Comparison of ENCODE assay signal across 13 cellular contexts in genomic region chr6:166770216-166771116, GRCh38.
DNase-seq lines count a peak whose midpoint lies in the region; ATAC-seq and TF ChIP-seq lines count a peak whose summit lies in the region.
"Had no signal": no experiment of that assay in that cellular context is flagged by ENCODE, and none has a peak within 500 bp of the region (broad histone marks: within the 10 kb centered on the region; RNA-seq: fewer than 3 reads in every experiment).

No MANE protein-coding gene starts in this region.

- no CpG with 5 or more reads among the region's 19 CpGs for WGBS in H9 (ENCODE audit: extremely low coverage, insufficient read length, low lambda C conversion rate)

- H3K4me1 ChIP-seq in H9 (ENCODE audit: insufficient read depth, low read length): peaks cover 5% of the 10 kb centered on the region; the same call in 1 of the 2 replicates
- H3K4me1 ChIP-seq: adrenal gland had no signal

- no peak for ATAC-seq in natural killer cell
- no peak for ATAC-seq in HG02678 (IDR thresholded peaks at IDR 0.05; ENCODE audit: unreplicated experiment)

- H4K5ac ChIP-seq in H9 (ENCODE audit: insufficient read length, low read depth, low read length): no peak overlapping the region

- H3K79me2 ChIP-seq in H9 (ENCODE audit: insufficient read depth, low read length): no peaks in the 10 kb centered on the region

- H3K4me1 Mint-ChIP-seq in H9: peaks cover 40 to 43% of the 10 kb centered on the region in 2 experiments
- peaks cover 2% of the 10 kb centered on the region in 2 donors for H3K4me1 Mint-ChIP-seq in natural killer cell

- no peak overlapping the region for H3K23ac ChIP-seq in H9 (ENCODE audit: insufficient read length, low read depth, low read length)

- H4K91ac ChIP-seq in H9 (ENCODE audit: insufficient read length, low read depth, low read length): no peak overlapping the region

- no peak overlapping the region for H2AFZ ChIP-seq in H9 (ENCODE audit: low read length)

- peaks cover 0 to 3% of the 10 kb centered on the region in 2 experiments; a peak in 1 of 5 replicates for H3K9me3 Mint-ChIP-seq in H9
- H3K9me3 Mint-ChIP-seq in natural killer cell: no peaks in the 10 kb centered on the region
- H3K9me3 Mint-ChIP-seq: naive B cell had no signal

- H3K27ac ChIP-seq in H9 (ENCODE audit: insufficient read length, low read depth, low read length): no peak overlapping the region
- H3K27ac ChIP-seq: adrenal gland had no signal

- H3K9ac ChIP-seq in H9 (ENCODE audit: extremely low read depth, insufficient read length, low read length): no peak overlapping the region

- intact Hi-C loops in natural killer cell (cut with micrococcal nuclease): no loop called here

- no peak overlapping the region for H2AK5ac ChIP-seq in H9 (ENCODE audit: insufficient read length, low read length)

- TF ChIP-seq CTCF in AG09309 (IDR thresholded peaks at IDR 0.05; ENCODE audit: control insufficient read depth, insufficient read depth, low read depth, low read length, missing control alignments): peak; percentile 42
- TF ChIP-seq CTCF in H9 (conservative IDR thresholded peaks at IDR 0.05): peak; percentile 37; the same call in 1 of the 3 replicates
- TF ChIP-seq CTCF in cardiac fibroblast (IDR thresholded peaks at IDR 0.05; ENCODE audit: low read depth, low read length): peak; percentile 25
- TF ChIP-seq CTCF in natural killer cell (IDR thresholded peaks at IDR 0.05): no peak

- H3K4me3 ChIP-seq in AG09309 (ENCODE audit: control insufficient read depth, low read depth, low read length) (no peak overlapping the region), cardiac fibroblast (replicated peaks in 1 of 2; ENCODE audit: low read depth in 2 of 2, low read length in 2 of 2) (no peak overlapping the region)
- H3K4me3 ChIP-seq: adrenal gland had no signal

- no peak overlapping the region for H2BK15ac ChIP-seq in H9 (ENCODE audit: low read depth, low read length)

- no peak overlapping the region for H3K18ac ChIP-seq in H9 (ENCODE audit: insufficient read length, low read depth, low read length)

- no peak overlapping the region for H3K4ac ChIP-seq in H9 (ENCODE audit: low read depth, low read length)

- H3K27me3 Mint-ChIP-seq in H9 (ENCODE audit: low read depth): peaks cover 8% of the 10 kb centered on the region
- peaks cover 9 to 36% of the 10 kb centered on the region in 2 donors for H3K27me3 Mint-ChIP-seq in natural killer cell (ENCODE audit: low read depth in 2 of 2)

- H2BK12ac ChIP-seq in H9 (ENCODE audit: insufficient read length, low read depth, low read length): no peak overlapping the region

- no peak overlapping the region for H3T11ph ChIP-seq in H9 (ENCODE audit: low read length)

- H3K79me1 ChIP-seq in H9 (ENCODE audit: insufficient read depth, low read depth, low read length, poor library complexity, severe bottlenecking): no peaks in the 10 kb centered on the region

- no peak overlapping the region for H3K14ac ChIP-seq in H9 (ENCODE audit: insufficient read depth, low read length)

- H3K23me2 ChIP-seq in H9 (ENCODE audit: insufficient read length, low read depth, low read length, poor library complexity, severe bottlenecking): no peaks in the 10 kb centered on the region

- no peak overlapping the region for H3K56ac ChIP-seq in H9 (ENCODE audit: insufficient read length, low read depth, low read length)

- no peak overlapping the region for H2BK5ac ChIP-seq in H9 (ENCODE audit: insufficient read length, low read length)

- H2BK20ac ChIP-seq in H9 (ENCODE audit: low read depth, low read length, poor library complexity, severe bottlenecking): no peak overlapping the region

- no peak overlapping the region for H2BK120ac ChIP-seq in H9 (ENCODE audit: low read depth, low read length, poor library complexity, severe bottlenecking)

- H4K8ac ChIP-seq in H9 (replicated peaks; ENCODE audit: insufficient read length, low read depth, low read length): no peak overlapping the region

- H3K9me3 ChIP-seq in H9 (ENCODE audit: control insufficient read depth, low read depth, low read length): no peaks in the 10 kb centered on the region
- H3K9me3 ChIP-seq: adrenal gland had no signal

- H3K27ac Mint-ChIP-seq in H9: peak overlapping the region; percentile 64 to 85 (median 67); a peak in 5 of 7 replicates
- H3K27ac Mint-ChIP-seq in natural killer cell: no peak overlapping the region

- H3K4me2 ChIP-seq in H9 (ENCODE audit: insufficient read depth, insufficient read length, low read length): no peak overlapping the region

- H3K27me3 ChIP-seq in H9 (ENCODE audit: insufficient read depth, low read length): no peaks in the 10 kb centered on the region
- H3K27me3 ChIP-seq: adrenal gland had no signal

- H3K36me3 Mint-ChIP-seq in H9 (ENCODE audit: insufficient read depth in 1 of 3, low read depth in 3 of 3): no peaks in the 10 kb centered on the region; a peak in 1 of 7 replicates
- no peaks in the 10 kb centered on the region for H3K36me3 Mint-ChIP-seq in natural killer cell
- H3K36me3 Mint-ChIP-seq: naive B cell had no signal

- DNase-seq in AG09309 (ENCODE audit: low read depth) (no peak), H9 (no peak), cardiac fibroblast (ENCODE audit: low read depth in 2 of 2) (peak in 1 of 2 donors; percentile 10), lung microvascular endothelial cell (ENCODE audit: low read depth in 2 of 2) (peak; percentile 23 to 35), natural killer cell (no peak), AG20443 (ENCODE audit: low spot score) (no peak), cerebellar cortex (ENCODE audit: low spot score) (no peak)
- DNase-seq: adrenal gland; effector CD4-positive, alpha-beta T cell; KG1; naive B cell; NCI-H524 had no signal

- H3K4me3 Mint-ChIP-seq in H9: no peak overlapping the region
- no peak overlapping the region for H3K4me3 Mint-ChIP-seq in natural killer cell
- H3K4me3 Mint-ChIP-seq: naive B cell had no signal

- H4K20me1 ChIP-seq in H9 (ENCODE audit: control insufficient read depth, insufficient read depth, insufficient read length): no peaks in the 10 kb centered on the region

Comparison
In these comparisons a context has a peak if more than half of its experiments do, and no peak if none do; other contexts are left out.
1. DNase-seq: peak in lung microvascular endothelial cell (2 of 2); none in AG09309 (single experiment), H9 (single experiment), natural killer cell (single experiment), AG20443 (single experiment) and cerebellar cortex (single experiment).
2. H3K27ac Mint-ChIP-seq: peak in H9 (3 of 3); none in natural killer cell (0 of 2).